Comparison of ENCODE assay signal across 9 cellular contexts in genomic region chr18:66616523-66616983, GRCh38. TPM values are rescaled to one million over a fixed set of nuclear protein-coding genes. Genes with fewer than 3 reads are reported as not detected.
A peak's percentile ranks its signal among the peaks of the same experiment; 100 is the strongest.
DNase-seq lines count a peak whose midpoint lies in the region; ATAC-seq and TF ChIP-seq lines count a peak whose summit lies in the region.
"Had no signal": no experiment of that assay in that cellular context is flagged by ENCODE, and none has a peak within 500 bp of the region (broad histone marks: within the 10 kb centered on the region; RNA-seq: fewer than 3 reads in every experiment).

No MANE protein-coding gene starts in this region.

- H3K27ac ChIP-seq in dorsolateral prefrontal cortex (no peak overlapping the region), testis (no peak overlapping the region), right atrium auricular region (no peak overlapping the region), trophoblast cell (ENCODE audit: low read depth, low read length) (no peak overlapping the region)
- H3K27ac ChIP-seq: thoracic aorta had no signal

- H3K14ac ChIP-seq in trophoblast cell (ENCODE audit: low read length) = no peak overlapping the region

- 77 to 83% methylated on average over 2 to 4 of the region's 4 CpGs for WGBS in testis, 2 donors
- WGBS in trophoblast cell (ENCODE audit: extremely low coverage, insufficient coverage, insufficient read length) = no CpG with 5 or more reads among the region's 4 CpGs

- H3K18ac ChIP-seq in trophoblast cell (ENCODE audit: low read length) = no peak overlapping the region

- H2AK5ac ChIP-seq in trophoblast cell (ENCODE audit: low read length) = no peak overlapping the region

- H3K9ac ChIP-seq in trophoblast cell (ENCODE audit: low read length) = no peak overlapping the region

- H2AFZ ChIP-seq in trophoblast cell (ENCODE audit: insufficient read depth, low read length, poor library complexity) = no peak overlapping the region

- no peak overlapping the region for H3K4ac ChIP-seq in trophoblast cell (ENCODE audit: low read depth, low read length)

- H3K4me2 ChIP-seq in trophoblast cell (ENCODE audit: low read length) = no peak overlapping the region

- no peak overlapping the region for H2BK120ac ChIP-seq in trophoblast cell (ENCODE audit: insufficient read depth, low read length, poor library complexity)

- H4K8ac ChIP-seq in trophoblast cell (ENCODE audit: low read depth, low read length) = no peak overlapping the region

- no peak overlapping the region for H3K23ac ChIP-seq in trophoblast cell (ENCODE audit: low read length)

- H3K4me1 ChIP-seq in testis (no peaks in the 10 kb centered on the region), right atrium auricular region (no peaks in the 10 kb centered on the region), trophoblast cell (ENCODE audit: control insufficient read depth in 1 of 2, insufficient read depth in 2 of 2, low read length in 2 of 2) (no peaks in the 10 kb centered on the region)

- ATAC-seq in GM19328 (IDR thresholded peaks at IDR 0.05; ENCODE audit: unreplicated experiment) = peak; percentile 67
- ATAC-seq in activated naive CD4-positive, alpha-beta T cell treated with anti-CD3 and anti-CD28 coated beads, Interleukin-2, amount 50 U/mL, for 72 hours = no peak

- H2BK5ac ChIP-seq in trophoblast cell (ENCODE audit: low read depth, low read length, poor library complexity) = no peak overlapping the region

- no peaks in the 10 kb centered on the region for H3K79me2 ChIP-seq in trophoblast cell (ENCODE audit: control insufficient read depth, insufficient read depth, low read length, poor library complexity)

- no peak overlapping the region for H2BK12ac ChIP-seq in trophoblast cell (ENCODE audit: low read length)

- H3K4me3 ChIP-seq in LNCaP clone FGC (ENCODE audit: low read depth, low read length) (no peak overlapping the region), dorsolateral prefrontal cortex (no peak overlapping the region), testis (no peak overlapping the region), right atrium auricular region (no peak overlapping the region), trophoblast cell (ENCODE audit: low read depth, low read length) (no peak overlapping the region)
- H3K4me3 ChIP-seq: thoracic aorta had no signal

- H3K79me1 ChIP-seq in trophoblast cell (ENCODE audit: low read length) = no peaks in the 10 kb centered on the region

- H4K12ac ChIP-seq in trophoblast cell (ENCODE audit: low read depth, low read length) = no peak overlapping the region

- H3K36me3 Mint-ChIP-seq in activated naive CD4-positive, alpha-beta T cell treated with anti-CD3 and anti-CD28 coated beads, Interleukin-2, amount 50 U/mL, for 72 hours = no peaks in the 10 kb centered on the region

- DNase-seq in AML-193 (lab: John Stamatoyannopoulos, UW) = peak; percentile 8 to 9
- DNase-seq in LNCaP clone FGC (ENCODE audit: low read depth) = peak; percentile 1
- DNase-seq in dorsolateral prefrontal cortex = peak in 5 of 10 donors; percentile 27 to 45 (median 43)
- DNase-seq in testis = peak; percentile 20
- no peak for DNase-seq in right atrium auricular region (ENCODE audit: low spot score)
- no peak for DNase-seq in activated naive CD4-positive, alpha-beta T cell treated with anti-CD3 and anti-CD28 coated beads, Interleukin-2, amount 50 U/mL, for 72 hours (ENCODE audit: low spot score in 2 of 2)
- DNase-seq in trophoblast cell = no peak

- TF ChIP-seq POLR2A in testis (IDR thresholded peaks at IDR 0.05) = no peak

- intact Hi-C loops in dorsolateral prefrontal cortex (cut with DNase I) (loop anchor here in 1 of 2 donors (5.0 kb wide), 2 partner anchors 54 to 111 kb away; no protein-coding TSS in a partner anchor), testis (cut with DNase I; ENCODE audit: low total_unique reads) (no loop called here)

- H4K91ac ChIP-seq in trophoblast cell (ENCODE audit: low read depth, low read length) = no peak overlapping the region

- peak; percentile 62 for TF ChIP-seq CTCF in LNCaP clone FGC (IDR thresholded peaks at IDR 0.05; ENCODE audit: control insufficient read depth, extremely low read depth, insufficient read depth)
- TF ChIP-seq CTCF in dorsolateral prefrontal cortex (IDR thresholded peaks at IDR 0.05 in 54 of 56, conservative IDR thresholded peaks at IDR 0.05 in 2 of 56; ENCODE audit: low read depth in 1 of 56, partially characterized antibody in 56 of 56) = peak in 53 of 56 donors; percentile 21 to 77 (median 55)
- TF ChIP-seq CTCF in testis (IDR thresholded peaks at IDR 0.05) = peak in 1 of 3 experiments; percentile 32
- TF ChIP-seq CTCF in right atrium auricular region (IDR thresholded peaks at IDR 0.05) = no peak

- no peaks in the 10 kb centered on the region for H3K9me3 ChIP-seq in testis
- peaks cover 0 to 7% of the 10 kb centered on the region in 2 donors for H3K9me3 ChIP-seq in right atrium auricular region
- H3K9me3 ChIP-seq in trophoblast cell (ENCODE audit: insufficient read depth, low read depth, low read length) = no peaks in the 10 kb centered on the region
- H3K9me3 ChIP-seq: thoracic aorta had no signal

- H3K36me3 ChIP-seq in testis (ENCODE audit: low read depth, missing control alignments) (no peaks in the 10 kb centered on the region), right atrium auricular region (no peaks in the 10 kb centered on the region), trophoblast cell (ENCODE audit: control insufficient read depth in 1 of 2, insufficient read depth in 2 of 2, low read length in 2 of 2) (no peaks in the 10 kb centered on the region)
- H3K36me3 ChIP-seq: thoracic aorta had no signal

- H3K27ac Mint-ChIP-seq in activated naive CD4-positive, alpha-beta T cell treated with anti-CD3 and anti-CD28 coated beads, Interleukin-2, amount 50 U/mL, for 72 hours = no peak overlapping the region

- H3K9me3 Mint-ChIP-seq in activated naive CD4-positive, alpha-beta T cell treated with anti-CD3 and anti-CD28 coated beads, Interleukin-2, amount 50 U/mL, for 72 hours = peaks cover 4 to 7% of the 10 kb centered on the region in 2 donors

- H3K27me3 ChIP-seq in dorsolateral prefrontal cortex (no peaks in the 10 kb centered on the region), testis (no peaks in the 10 kb centered on the region), right atrium auricular region (no peaks in the 10 kb centered on the region), trophoblast cell (ENCODE audit: insufficient read depth, low read length) (no peaks in the 10 kb centered on the region)

RNA-seq across cellular contexts. Expression of gene CDH19, which starts 12.7 kb away (rescaled TPM):
- total RNA-seq in dorsolateral prefrontal cortex (10 to 100 TPM in 76 of 120 experiments, 1 to 10 TPM in 44; 3.2 to 71.4 (median 12.6) TPM), testis (1 to 10 TPM; 3.3 to 5.2 TPM), right atrium auricular region (10 to 100 TPM; 30.4 to 72.3 TPM)
- polyA plus RNA-seq in testis (ENCODE audit: insufficient read depth, low read depth, low replicate concordance) = 1.3 TPM
- not detected for total RNA-seq in activated naive CD4-positive, alpha-beta T cell treated with anti-CD3 and anti-CD28 coated beads, Interleukin-2, amount 50 U/mL, for 72 hours
- not detected in 2 replicates for polyA plus RNA-seq in trophoblast cell (2013)

Comparison
In these comparisons a context has a peak if more than half of its experiments do, and no peak if none do; other contexts are left out.
1. DNase-seq: peak in AML-193 (2 of 2), LNCaP clone FGC (single experiment) and testis (single experiment); none in right atrium auricular region (single experiment), activated naive CD4-positive, alpha-beta T cell treated with anti-CD3 and anti-CD28 coated beads, Interleukin-2, amount 50 U/mL, for 72 hours (0 of 2) and trophoblast cell (0 of 2).
2. CTCF ChIP-seq: peak in LNCaP clone FGC (single experiment) and dorsolateral prefrontal cortex (53 of 56); none in right atrium auricular region (0 of 2).
3. RNA of gene CDH19, which starts 12.7 kb away (total RNA-seq): 30.4 to 72.3 TPM in right atrium auricular region, 3.2 to 71.4 TPM in dorsolateral prefrontal cortex and 3.3 to 5.2 TPM in testis; not detected in activated naive CD4-positive, alpha-beta T cell treated with anti-CD3 and anti-CD28 coated beads, Interleukin-2, amount 50 U/mL, for 72 hours; every median in the first group is over 4 times any median in the second.